1 cellular context compared by ENCODE assay signal in the genomic region with DNA sequence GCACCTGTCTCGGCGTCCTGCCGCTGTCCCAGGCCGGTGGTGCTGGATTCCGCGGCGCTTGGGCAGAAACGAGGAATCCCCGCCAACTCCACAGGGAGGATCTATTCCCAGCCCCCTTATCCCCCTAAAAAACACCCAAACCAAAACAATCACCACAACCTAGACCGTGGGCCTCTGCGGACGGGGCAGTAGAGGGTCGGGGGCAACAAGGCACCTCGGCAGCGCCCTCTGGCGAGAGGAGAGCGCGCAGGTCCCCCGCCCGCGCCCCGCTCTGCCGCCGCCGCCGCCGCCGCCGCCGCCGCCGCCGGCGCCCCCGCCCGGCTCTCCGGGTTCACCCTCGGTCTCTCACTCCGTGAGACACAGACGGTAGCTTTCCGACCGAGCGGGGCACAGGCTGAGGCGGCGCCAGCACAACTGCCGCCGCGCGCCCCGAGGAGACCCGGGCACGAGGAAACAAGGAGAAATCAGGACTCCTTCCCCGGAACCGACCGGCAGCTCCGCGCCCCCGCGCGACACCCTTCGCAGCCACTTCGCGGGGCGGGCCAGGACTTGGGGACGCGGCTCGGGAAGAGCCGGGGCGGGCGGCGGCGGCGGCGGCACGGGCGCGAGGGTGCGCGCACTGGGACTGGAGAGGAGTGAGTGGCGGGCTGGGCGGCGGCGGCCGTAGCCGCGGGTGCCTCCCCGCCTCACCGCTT.
TF ChIP-seq lines count a peak whose summit lies in the region.

SLC35F1 (plus strand) TSS at position 360 of the 695 bp plus-strand sequence.

TF ChIP-seq in HepG2, 621 proteins besides CTCF, POLR2A, EP300 and RAD21 (continued from another document and continues in another):
- TF ChIP-seq ZNF512 (CRISPR knock-in tag; IDR thresholded peaks at IDR 0.05) (no peak), PATZ1 (CRISPR knock-in tag; IDR thresholded peaks at IDR 0.05) (peak; percentile 54; the same call in 1 of the 2 replicates), TCF7 (IDR thresholded peaks at IDR 0.05; ENCODE audit: low read depth) (no peak), FUBP1 (CRISPR knock-in tag; IDR thresholded peaks at IDR 0.05; ENCODE audit: borderline replicate concordance) (no peak), RBAK (CRISPR knock-in tag; IDR thresholded peaks at IDR 0.05) (no peak), ZNF605 (CRISPR knock-in tag; IDR thresholded peaks at IDR 0.05) (no peak), GABPB1 (CRISPR knock-in tag; IDR thresholded peaks at IDR 0.05) (0 out of 2 replicates have a peak, but pooled peaks have one; percentile 16), GFI1 (CRISPR knock-in tag; IDR thresholded peaks at IDR 0.05; ENCODE audit: borderline replicate concordance) (no peak), ZNF451 (CRISPR knock-in tag; IDR thresholded peaks at IDR 0.05) (no peak), U2AF2 (IDR thresholded peaks at IDR 0.05; ENCODE audit: low read depth, low read length) (no peak), SRSF9 (IDR thresholded peaks at IDR 0.05; ENCODE audit: borderline replicate concordance, insufficient read depth, low read depth, low read length, poor library complexity, severe bottlenecking) (no peak), MTERF4 (CRISPR knock-in tag; IDR thresholded peaks at IDR 0.05) (no peak), ZEB1 (IDR thresholded peaks at IDR 0.05; ENCODE audit: insufficient replicate concordance, low read depth) (no peak), ZBTB25 (CRISPR knock-in tag; IDR thresholded peaks at IDR 0.05) (no peak), CHD4 (IDR thresholded peaks at IDR 0.05; ENCODE audit: borderline replicate concordance, low read length) (no peak), SP2 (CRISPR knock-in tag; IDR thresholded peaks at IDR 0.05) (no peak), FOXK1 (CRISPR knock-in tag; IDR thresholded peaks at IDR 0.05; ENCODE audit: borderline replicate concordance, low read depth) (no peak), SALL1 (CRISPR knock-in tag; IDR thresholded peaks at IDR 0.05) (peak; percentile 64), PHF5A (CRISPR knock-in tag; IDR thresholded peaks at IDR 0.05; ENCODE audit: low read depth, unreplicated experiment) (no peak), PRPF4 (IDR thresholded peaks at IDR 0.05; ENCODE audit: low read depth, low read length, poor library complexity, severe bottlenecking) (no peak), ZNF33A (CRISPR knock-in tag; IDR thresholded peaks at IDR 0.05; ENCODE audit: borderline replicate concordance) (no peak), ZNF367 (CRISPR knock-in tag; IDR thresholded peaks at IDR 0.05; ENCODE audit: borderline replicate concordance) (no peak), THRA (CRISPR knock-in tag; IDR thresholded peaks at IDR 0.05; ENCODE audit: borderline replicate concordance) (no peak), HNF1B (CRISPR knock-in tag; IDR thresholded peaks at IDR 0.05) (peak; percentile 24; the same call in 1 of the 2 replicates), ZNF138 (CRISPR knock-in tag; IDR thresholded peaks at IDR 0.05; ENCODE audit: low read depth) (no peak), ZNF468 (CRISPR knock-in tag; IDR thresholded peaks at IDR 0.05) (no peak), MEIS1 (CRISPR knock-in tag; IDR thresholded peaks at IDR 0.05; ENCODE audit: borderline replicate concordance) (no peak), MAZ (IDR thresholded peaks at IDR 0.05; ENCODE audit: borderline replicate concordance, low read depth, low read length) (peak; percentile 44; the same call in 1 of the 2 replicates), MAZ (CRISPR knock-in tag; IDR thresholded peaks at IDR 0.05; ENCODE audit: low read depth) (peak; percentile 69; the same call in 1 of the 2 replicates), NFKB2 (CRISPR knock-in tag; IDR thresholded peaks at IDR 0.05; ENCODE audit: borderline replicate concordance) (peak; percentile 48; the same call in 1 of the 2 replicates), ARNT (IDR thresholded peaks at IDR 0.05) (no peak), TAF15 (IDR thresholded peaks at IDR 0.05; ENCODE audit: low read depth, low read length, poor library complexity, severe bottlenecking) (no peak), KDM5B (CRISPR knock-in tag; IDR thresholded peaks at IDR 0.05; ENCODE audit: borderline replicate concordance) (peak; percentile 43; the same call in 1 of the 2 replicates)
- TF ChIP-seq, protein P1, sequence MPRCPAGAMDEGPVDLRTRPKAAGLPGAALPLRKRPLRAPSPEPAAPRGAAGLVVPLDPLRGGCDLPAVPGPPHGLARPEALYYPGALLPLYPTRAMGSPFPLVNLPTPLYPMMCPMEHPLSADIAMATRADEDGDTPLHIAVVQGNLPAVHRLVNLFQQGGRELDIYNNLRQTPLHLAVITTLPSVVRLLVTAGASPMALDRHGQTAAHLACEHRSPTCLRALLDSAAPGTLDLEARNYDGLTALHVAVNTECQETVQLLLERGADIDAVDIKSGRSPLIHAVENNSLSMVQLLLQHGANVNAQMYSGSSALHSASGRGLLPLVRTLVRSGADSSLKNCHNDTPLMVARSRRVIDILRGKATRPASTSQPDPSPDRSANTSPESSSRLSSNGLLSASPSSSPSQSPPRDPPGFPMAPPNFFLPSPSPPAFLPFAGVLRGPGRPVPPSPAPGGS (CRISPR knock-in tag; IDR thresholded peaks at IDR 0.05), result no peak
- TF ChIP-seq, protein P2, sequence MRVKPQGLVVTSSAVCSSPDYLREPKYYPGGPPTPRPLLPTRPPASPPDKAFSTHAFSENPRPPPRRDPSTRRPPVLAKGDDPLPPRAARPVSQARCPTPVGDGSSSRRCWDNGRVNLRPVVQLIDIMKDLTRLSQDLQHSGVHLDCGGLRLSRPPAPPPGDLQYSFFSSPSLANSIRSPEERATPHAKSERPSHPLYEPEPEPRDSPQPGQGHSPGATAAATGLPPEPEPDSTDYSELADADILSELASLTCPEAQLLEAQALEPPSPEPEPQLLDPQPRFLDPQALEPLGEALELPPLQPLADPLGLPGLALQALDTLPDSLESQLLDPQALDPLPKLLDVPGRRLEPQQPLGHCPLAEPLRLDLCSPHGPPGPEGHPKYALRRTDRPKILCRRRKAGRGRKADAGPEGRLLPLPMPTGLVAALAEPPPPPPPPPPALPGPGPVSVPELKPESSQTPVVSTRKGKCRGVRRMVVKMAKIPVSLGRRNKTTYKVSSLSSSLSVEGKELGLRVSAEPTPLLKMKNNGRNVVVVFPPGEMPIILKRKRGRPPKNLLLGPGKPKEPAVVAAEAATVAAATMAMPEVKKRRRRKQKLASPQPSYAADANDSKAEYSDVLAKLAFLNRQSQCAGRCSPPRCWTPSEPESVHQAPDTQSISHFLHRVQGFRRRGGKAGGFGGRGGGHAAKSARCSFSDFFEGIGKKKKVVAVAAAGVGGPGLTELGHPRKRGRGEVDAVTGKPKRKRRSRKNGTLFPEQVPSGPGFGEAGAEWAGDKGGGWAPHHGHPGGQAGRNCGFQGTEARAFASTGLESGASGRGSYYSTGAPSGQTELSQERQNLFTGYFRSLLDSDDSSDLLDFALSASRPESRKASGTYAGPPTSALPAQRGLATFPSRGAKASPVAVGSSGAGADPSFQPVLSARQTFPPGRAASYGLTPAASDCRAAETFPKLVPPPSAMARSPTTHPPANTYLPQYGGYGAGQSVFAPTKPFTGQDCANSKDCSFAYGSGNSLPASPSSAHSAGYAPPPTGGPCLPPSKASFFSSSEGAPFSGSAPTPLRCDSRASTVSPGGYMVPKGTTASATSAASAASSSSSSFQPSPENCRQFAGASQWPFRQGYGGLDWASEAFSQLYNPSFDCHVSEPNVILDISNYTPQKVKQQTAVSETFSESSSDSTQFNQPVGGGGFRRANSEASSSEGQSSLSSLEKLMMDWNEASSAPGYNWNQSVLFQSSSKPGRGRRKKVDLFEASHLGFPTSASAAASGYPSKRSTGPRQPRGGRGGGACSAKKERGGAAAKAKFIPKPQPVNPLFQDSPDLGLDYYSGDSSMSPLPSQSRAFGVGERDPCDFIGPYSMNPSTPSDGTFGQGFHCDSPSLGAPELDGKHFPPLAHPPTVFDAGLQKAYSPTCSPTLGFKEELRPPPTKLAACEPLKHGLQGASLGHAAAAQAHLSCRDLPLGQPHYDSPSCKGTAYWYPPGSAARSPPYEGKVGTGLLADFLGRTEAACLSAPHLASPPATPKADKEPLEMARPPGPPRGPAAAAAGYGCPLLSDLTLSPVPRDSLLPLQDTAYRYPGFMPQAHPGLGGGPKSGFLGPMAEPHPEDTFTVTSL (CRISPR knock-in tag; IDR thresholded peaks at IDR 0.05; ENCODE audit: borderline replicate concordance), result 0 out of 2 replicates have a peak, but pooled peaks have one; percentile 22
- TF ChIP-seq, protein P3, sequence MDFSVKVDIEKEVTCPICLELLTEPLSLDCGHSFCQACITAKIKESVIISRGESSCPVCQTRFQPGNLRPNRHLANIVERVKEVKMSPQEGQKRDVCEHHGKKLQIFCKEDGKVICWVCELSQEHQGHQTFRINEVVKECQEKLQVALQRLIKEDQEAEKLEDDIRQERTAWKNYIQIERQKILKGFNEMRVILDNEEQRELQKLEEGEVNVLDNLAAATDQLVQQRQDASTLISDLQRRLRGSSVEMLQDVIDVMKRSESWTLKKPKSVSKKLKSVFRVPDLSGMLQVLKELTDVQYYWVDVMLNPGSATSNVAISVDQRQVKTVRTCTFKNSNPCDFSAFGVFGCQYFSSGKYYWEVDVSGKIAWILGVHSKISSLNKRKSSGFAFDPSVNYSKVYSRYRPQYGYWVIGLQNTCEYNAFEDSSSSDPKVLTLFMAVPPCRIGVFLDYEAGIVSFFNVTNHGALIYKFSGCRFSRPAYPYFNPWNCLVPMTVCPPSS (IDR thresholded peaks at IDR 0.05), result no peak
